ENCODE assay signal across 8 cellular contexts in genomic region chr16:67245674-67246080, GRCh38.
A peak's percentile ranks its signal among the peaks of the same experiment; 100 is the strongest.
DNase-seq lines count a peak whose midpoint lies in the region; ATAC-seq and TF ChIP-seq lines count a peak whose summit lies in the region.

No MANE protein-coding gene starts in this region.

- no peak for ATAC-seq in GM18868 (IDR thresholded peaks at IDR 0.05; ENCODE audit: unreplicated experiment)

- no peak overlapping the region for H3K27ac ChIP-seq in SK-N-MC

- no peaks in the 10 kb centered on the region for H3K36me3 ChIP-seq in SK-N-MC (ENCODE audit: insufficient read depth, low read length)

- H3K9ac ChIP-seq in SK-N-MC (ENCODE audit: insufficient read length) = no peak overlapping the region

- no peaks in the 10 kb centered on the region for H3K9me3 ChIP-seq in SK-N-MC (ENCODE audit: low read depth, low read length)

- TF ChIP-seq CTCF in GM12865 (IDR thresholded peaks at IDR 0.05; ENCODE audit: insufficient read depth, low read depth, low read length, missing control alignments) (no peak), fibroblast of pulmonary artery (IDR thresholded peaks at IDR 0.05; ENCODE audit: low read length, missing control alignments) (no peak), retinal pigment epithelial cell (conservative IDR thresholded peaks at IDR 0.05; ENCODE audit: low read depth, low read length) (no peak)

- H3K4me3 ChIP-seq in GM12865 (ENCODE audit: low read depth, low read length) = peak overlapping the region; percentile 86
- peak overlapping the region; percentile 82 for H3K4me3 ChIP-seq in SK-N-MC
- peak overlapping the region; percentile 80 for H3K4me3 ChIP-seq in fibroblast of pulmonary artery (replicated peaks; ENCODE audit: low read depth, low read length)
- H3K4me3 ChIP-seq in retinal pigment epithelial cell (ENCODE audit: low read length) = peak overlapping the region; percentile 69

- DNase-seq in GM12865 (ENCODE audit: low read depth) = no peak
- DNase-seq in SK-N-MC (ENCODE audit: low read depth, low spot score) = no peak
- DNase-seq in fibroblast of pulmonary artery (ENCODE audit: low read depth) = no peak
- no peak for DNase-seq in retinal pigment epithelial cell (ENCODE audit: low read depth)
- DNase-seq in NCI-H2196 treated with DMSO at 0.1 percent for 48 hours (lab: John Stamatoyannopoulos, UW; ENCODE audit: unreplicated experiment) = no peak
- DNase-seq in KG1 (lab: John Stamatoyannopoulos, UW) = no peak
- DNase-seq in LoVo (ENCODE audit: low spot score) = no peak
